ENCODE assay signal across 13 cellular contexts in genomic region chr5:181236471-181236870, GRCh38. TPM values are rescaled to one million over a fixed set of nuclear protein-coding genes. Genes with fewer than 3 reads are reported as not detected.
A peak's percentile ranks its signal among the peaks of the same experiment; 100 is the strongest.
DNase-seq lines count a peak whose midpoint lies in the region; ATAC-seq and TF ChIP-seq lines count a peak whose summit lies in the region.
"Had no signal": no experiment of that assay in that cellular context is flagged by ENCODE, and none has a peak within 500 bp of the region (broad histone marks: within the 10 kb centered on the region; RNA-seq: fewer than 3 reads in every experiment).

No MANE protein-coding gene starts in this region.

- H3K27me3 ChIP-seq in neutrophil: no peaks in the 10 kb centered on the region
- H3K27me3 ChIP-seq: vagina had no signal

- no peaks in the 10 kb centered on the region for H3K27me3 Mint-ChIP-seq in activated naive CD4-positive, alpha-beta T cell treated with anti-CD3 and anti-CD28 coated beads, Interleukin-2, amount 50 U/mL, for 24 hours
- H3K27me3 Mint-ChIP-seq in WTC11 (ENCODE audit: low read depth): no peaks in the 10 kb centered on the region
- H3K27me3 Mint-ChIP-seq: activated CD4-positive, alpha-beta T cell treated with anti-CD3 and anti-CD28 coated beads, Interleukin-2, amount 10 ng/mL, durations not matched to agents 24 days and 14 days had no signal

- peaks cover 3 to 4% of the 10 kb centered on the region in 2 experiments for H3K4me1 ChIP-seq in neutrophil (ENCODE audit: control insufficient read depth in 1 of 2, insufficient read depth in 1 of 2, low read depth in 1 of 2, low read length in 1 of 2)

- no peak overlapping the region for H3K4me3 ChIP-seq in neutrophil (ENCODE audit: low read depth in 1 of 2, low read length in 1 of 2)
- H3K4me3 ChIP-seq: vagina had no signal

- H3K27ac ChIP-seq in neutrophil: peak overlapping the region; percentile 2
- H3K27ac ChIP-seq: vagina had no signal

- H3K4me3 Mint-ChIP-seq in activated naive CD4-positive, alpha-beta T cell treated with anti-CD3 and anti-CD28 coated beads, Interleukin-2, amount 50 U/mL, for 24 hours: no peak overlapping the region
- no peak overlapping the region for H3K4me3 Mint-ChIP-seq in WTC11
- H3K4me3 Mint-ChIP-seq: activated CD4-positive, alpha-beta T cell treated with anti-CD3 and anti-CD28 coated beads, Interleukin-2, amount 10 ng/mL, durations not matched to agents 24 days and 14 days had no signal

- no peaks in the 10 kb centered on the region for H3K9me3 Mint-ChIP-seq in activated naive CD4-positive, alpha-beta T cell treated with anti-CD3 and anti-CD28 coated beads, Interleukin-2, amount 50 U/mL, for 24 hours
- no peaks in the 10 kb centered on the region for H3K9me3 Mint-ChIP-seq in WTC11
- H3K9me3 Mint-ChIP-seq: activated CD4-positive, alpha-beta T cell treated with anti-CD3 and anti-CD28 coated beads, Interleukin-2, amount 10 ng/mL, durations not matched to agents 24 days and 14 days had no signal

- peak overlapping the region; percentile 78 for H3K27ac Mint-ChIP-seq in activated naive CD4-positive, alpha-beta T cell treated with anti-CD3 and anti-CD28 coated beads, Interleukin-2, amount 50 U/mL, for 24 hours
- peak overlapping the region; percentile 44 for H3K27ac Mint-ChIP-seq in WTC11
- H3K27ac Mint-ChIP-seq: activated CD4-positive, alpha-beta T cell treated with anti-CD3 and anti-CD28 coated beads, Interleukin-2, amount 10 ng/mL, durations not matched to agents 24 days and 14 days had no signal

- H3K9me3 ChIP-seq in neutrophil: no peaks in the 10 kb centered on the region
- H3K9me3 ChIP-seq: vagina had no signal

- no peak for ATAC-seq in WTC11

- POLR2A ChIA-PET in WTC11 (lab: Charles Lee): interaction anchor here (1.0 kb wide), 1 partner anchor 81 kb away, joined by 3 read pairs; no protein-coding TSS in a partner anchor

- H3K4me1 Mint-ChIP-seq in activated naive CD4-positive, alpha-beta T cell treated with anti-CD3 and anti-CD28 coated beads, Interleukin-2, amount 50 U/mL, for 24 hours: peaks cover 31% of the 10 kb centered on the region
- H3K4me1 Mint-ChIP-seq in WTC11: peaks cover 24% of the 10 kb centered on the region

- DNase-seq in activated naive CD4-positive, alpha-beta T cell (lab: John Stamatoyannopoulos, UW): no peak
- DNase-seq in WTC11 (ENCODE audit: low spot score) (no peak), MV-4-11 (lab: John Stamatoyannopoulos, UW) (no peak), COR-L47 (lab: John Stamatoyannopoulos, UW) (no peak)
- DNase-seq: activated CD4-positive, alpha-beta T cell treated with anti-CD3 and anti-CD28 coated beads, Interleukin-2, amount 10 ng/mL, durations not matched to agents 24 days and 14 days; H7; NCI-H1694; NCI-H226; Right ventricle myocardium superior; T-helper 9 cell had no signal

- H3K36me3 ChIP-seq in neutrophil: peaks cover 100% of the 10 kb centered on the region

- CTCF ChIA-PET in WTC11 (lab: Charles Lee): no interaction called here

- H3K36me3 Mint-ChIP-seq in activated naive CD4-positive, alpha-beta T cell treated with anti-CD3 and anti-CD28 coated beads, Interleukin-2, amount 50 U/mL, for 24 hours: peaks cover 31% of the 10 kb centered on the region
- peaks cover 64% of the 10 kb centered on the region for H3K36me3 Mint-ChIP-seq in WTC11

- TF ChIP-seq CTCF in WTC11 (IDR thresholded peaks at IDR 0.05): no peak
- no peak for TF ChIP-seq CTCF in neutrophil (IDR thresholded peaks at IDR 0.05)

TF ChIP-seq in WTC11, 78 proteins besides CTCF, POLR2A, EP300 and RAD21:
- 0 out of 2 replicates have a peak, but pooled peaks have one; percentile 56 for TF ChIP-seq ERG (CRISPR knock-in tag; IDR thresholded peaks at IDR 0.05)
- TF ChIP-seq AR (CRISPR knock-in tag; IDR thresholded peaks at IDR 0.05): 0 out of 2 replicates have a peak, but pooled peaks have one; percentile 17
- no peak for TF ChIP-seq ZNF138 (CRISPR knock-in tag; conservative IDR thresholded peaks at IDR 0.05)
- TF ChIP-seq EMX1 (CRISPR knock-in tag; IDR thresholded peaks at IDR 0.05): 0 out of 2 replicates have a peak, but pooled peaks have one; percentile 3

RNA-seq across cellular contexts. Expression of gene RACK1, which starts 7.2 kb away (rescaled TPM):
- total RNA-seq in WTC11 (2021): 2,360 to 2,535 TPM (median 2,479 TPM) in 3 replicates

RNA-seq across cellular contexts. Expression of gene TRIM41, which starts 13.4 kb away (rescaled TPM):
- 31.9 to 33.5 TPM (median 32.2 TPM) in 3 replicates for total RNA-seq in WTC11 (2021)

RNA-seq across cellular contexts. Expression of gene TRIM52, which starts 24.5 kb away (rescaled TPM):
- total RNA-seq in WTC11 (2021): 7.8 to 10.1 TPM (median 8.7 TPM) in 3 replicates

RNA-seq across cellular contexts. Expression of gene TRIM7, which starts 31.5 kb away (rescaled TPM):
- total RNA-seq in WTC11 (2021): 0.64 to 1.4 TPM (median 0.98 TPM) in 3 replicates
